Comparison of ENCODE assay signal across 1 cellular context in genomic region chr15:88258021-88258641, GRCh38.
TF ChIP-seq lines count a peak whose summit lies in the region.

No MANE protein-coding gene starts in this region.

TF ChIP-seq in H1, 55 proteins besides CTCF, POLR2A, EP300 and RAD21 (continued from another document):
- TF ChIP-seq CHD7 (IDR thresholded peaks at IDR 0.05; ENCODE audit: insufficient replicate concordance, low read length) (no peak), POU5F1 (IDR thresholded peaks at IDR 0.05; ENCODE audit: low read depth, low read length) (no peak), RBBP5 (IDR thresholded peaks at IDR 0.05; ENCODE audit: borderline replicate concordance, low read depth, low read length) (peak; percentile 59; the same call in 1 of the 2 replicates), HDAC2 (IDR thresholded peaks at IDR 0.05; ENCODE audit: borderline replicate concordance in 1 of 2, low read depth in 2 of 2, low read length in 2 of 2) (0 out of 4 replicates have a peak, but pooled peaks of 1 of the 2 experiments have one; percentile 56), EZH2 (IDR thresholded peaks at IDR 0.05; ENCODE audit: low read depth, low read length, severe bottlenecking) (no peak), KDM1A (IDR thresholded peaks at IDR 0.05; ENCODE audit: borderline replicate concordance, low read length) (no peak), POLR2AphosphoS5 (IDR thresholded peaks at IDR 0.05; ENCODE audit: low read depth, low read length) (no peak), TEAD4 (IDR thresholded peaks at IDR 0.05; ENCODE audit: low read depth, low read length) (no peak; the same call in 1 of the 2 replicates), TBP (IDR thresholded peaks at IDR 0.05; ENCODE audit: low read depth, low read length) (peak; percentile 50; the same call in 1 of the 2 replicates), NANOG (IDR thresholded peaks at IDR 0.05; ENCODE audit: insufficient read depth, low read depth, low read length, poor library complexity, severe bottlenecking) (no peak), CREB1 (IDR thresholded peaks at IDR 0.05) (no peak), E2F6 (IDR thresholded peaks at IDR 0.05) (no peak; the same call in 1 of the 2 replicates), USF2 (IDR thresholded peaks at IDR 0.05; ENCODE audit: low read length) (no peak), ASH2L (IDR thresholded peaks at IDR 0.05; ENCODE audit: low read length) (peak; percentile 28), ATF2 (IDR thresholded peaks at IDR 0.05; ENCODE audit: low read length) (no peak), JUND (IDR thresholded peaks at IDR 0.05; ENCODE audit: low read length) (no peak), SIX5 (IDR thresholded peaks at IDR 0.05; ENCODE audit: low read depth, low read length) (no peak), CEBPB (IDR thresholded peaks at IDR 0.05; ENCODE audit: low read depth, low read length) (no peak), CHD1 (IDR thresholded peaks at IDR 0.05; ENCODE audit: low read depth, low read length) (no peak), RFX5 (IDR thresholded peaks at IDR 0.05; ENCODE audit: borderline replicate concordance, low read depth, low read length) (no peak), SP4 (IDR thresholded peaks at IDR 0.05; ENCODE audit: low read length) (no peak), JUN (IDR thresholded peaks at IDR 0.05; ENCODE audit: low read depth, low read length) (no peak), PHF8 (conservative IDR thresholded peaks at IDR 0.05; ENCODE audit: low read depth, low read length) (peak; percentile 46), YY1 (IDR thresholded peaks at IDR 0.05; ENCODE audit: low read depth, low read length) (peak; percentile 93), CTBP2 (IDR thresholded peaks at IDR 0.05; ENCODE audit: borderline replicate concordance, insufficient read depth, insufficient read length, low read length) (peak; percentile 25), ATF3 (IDR thresholded peaks at IDR 0.05; ENCODE audit: insufficient read depth, low read depth, low read length) (no peak), GTF2F1 (IDR thresholded peaks at IDR 0.05; ENCODE audit: borderline replicate concordance, low read depth, low read length) (no peak), SRF (IDR thresholded peaks at IDR 0.05; ENCODE audit: low read depth, low read length) (peak; percentile 35; the same call in 1 of the 2 replicates), SP2 (IDR thresholded peaks at IDR 0.05; ENCODE audit: low read length) (peak; percentile 26; the same call in 1 of the 2 replicates), BRCA1 (IDR thresholded peaks at IDR 0.05; ENCODE audit: low read depth, low read length) (no peak), SP1 (IDR thresholded peaks at IDR 0.05; ENCODE audit: low read depth, low read length) (no peak), NRF1 (IDR thresholded peaks at IDR 0.05; ENCODE audit: low read depth, low read length) (no peak), TAF7 (optimal IDR thresholded peaks at IDR 0.05; ENCODE audit: borderline replicate concordance, low read depth, low read length) (no peak), RNF2 (IDR thresholded peaks at IDR 0.05; ENCODE audit: borderline replicate concordance, low read depth, low read length, missing control alignments, poor library complexity, severe bottlenecking) (no peak), TAF1 (IDR thresholded peaks at IDR 0.05; ENCODE audit: low read depth, low read length) (no peak; the same call in 1 of the 2 replicates), EGR1 (IDR thresholded peaks at IDR 0.05; ENCODE audit: borderline replicate concordance, low read depth, low read length) (no peak), BCL11A (IDR thresholded peaks at IDR 0.05; ENCODE audit: low read depth in 2 of 2, low read length in 2 of 2) (no peak), SUZ12 (IDR thresholded peaks at IDR 0.05; ENCODE audit: low read length) (no peak), SAP30 (IDR thresholded peaks at IDR 0.05; ENCODE audit: insufficient read depth, insufficient replicate concordance, low read length) (peak; percentile 19), GABPA (IDR thresholded peaks at IDR 0.05; ENCODE audit: borderline replicate concordance, insufficient read depth, low read length) (no peak), BACH1 (IDR thresholded peaks at IDR 0.05; ENCODE audit: low read length) (no peak), KDM5A (IDR thresholded peaks at IDR 0.05; ENCODE audit: low read length) (no peak), KDM4A (IDR thresholded peaks at IDR 0.05; ENCODE audit: low read depth, low read length, severe bottlenecking) (peak; percentile 56), MAX (IDR thresholded peaks at IDR 0.05) (peak; percentile 53)
